Comparison of ENCODE assay signal across 9 cellular contexts in the genomic region with DNA sequence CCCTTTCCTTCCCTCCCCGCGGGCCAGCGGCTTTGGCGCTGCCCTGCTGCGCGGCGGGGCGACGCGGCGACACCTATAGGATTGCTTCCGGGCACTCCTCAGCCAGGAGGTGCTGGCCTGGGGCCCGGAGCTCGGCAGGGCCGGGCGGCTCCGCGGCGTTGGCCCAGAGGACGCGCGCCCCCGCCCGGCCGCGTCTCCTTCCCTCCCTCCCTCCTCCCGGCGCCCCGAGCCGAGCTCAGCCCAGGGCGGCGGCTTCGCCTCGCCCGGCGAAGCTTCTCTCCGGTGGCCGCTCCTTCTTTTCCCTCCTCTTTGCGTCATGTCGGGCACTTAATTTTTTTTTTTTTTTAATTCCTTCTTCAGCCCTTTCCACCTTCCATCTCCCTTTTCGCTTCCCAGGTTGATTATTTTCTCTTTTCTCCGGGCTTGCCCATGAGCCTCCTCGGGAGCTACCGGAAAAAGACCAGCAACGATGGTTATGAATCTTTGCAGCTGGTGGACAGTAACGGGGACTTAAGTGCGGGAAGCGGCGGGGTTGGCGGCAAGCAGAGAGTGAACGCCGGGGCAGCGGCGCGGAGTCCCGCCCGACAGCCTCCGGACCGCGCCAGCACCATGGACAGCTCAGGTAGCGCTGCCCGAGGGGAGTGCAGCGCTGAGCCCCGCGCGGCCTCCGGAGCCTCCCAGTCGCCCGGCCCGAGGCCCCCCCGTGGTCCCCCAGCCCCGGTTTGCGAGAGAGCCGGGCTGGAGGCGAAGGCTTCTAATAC. TPM values are rescaled to one million over a fixed set of nuclear protein-coding genes. Genes with fewer than 3 reads are reported as not detected.
A peak's percentile ranks its signal among the peaks of the same experiment; 100 is the strongest.
DNase-seq lines count a peak whose midpoint lies in the region; ATAC-seq and TF ChIP-seq lines count a peak whose summit lies in the region.
"Had no signal": no experiment of that assay in that cellular context is flagged by ENCODE, and none has a peak within 500 bp of the region (broad histone marks: within the 10 kb centered on the region; RNA-seq: fewer than 3 reads in every experiment).

Gene DNAJC6, plus strand, starts transcription at position 227 of the 761 bp plus-strand sequence. Its CDS starts 203 bp downstream, at position 430.

- H3K4me3 ChIP-seq in breast epithelium, result peak within 1 kb of the TSS; percentile 29 to 64 (median 53)
- peak within 1 kb of the TSS; percentile 61 for H3K4me3 ChIP-seq in iPS-18a (ENCODE audit: low read length)
- peak within 1 kb of the TSS; percentile 29 to 54 (median 44) for H3K4me3 ChIP-seq in gastrocnemius medialis

- peak within 1 kb of the TSS; percentile 71 for H3K27ac ChIP-seq in 22Rv1
- peak within 1 kb of the TSS; percentile 89 for H3K27ac ChIP-seq in VCaP
- no peak within 1 kb of the TSS for H3K27ac ChIP-seq in breast epithelium
- H3K27ac ChIP-seq in iPS-18a (ENCODE audit: low read length), result no peak within 1 kb of the TSS
- H3K27ac ChIP-seq in gastrocnemius medialis, result no peak within 1 kb of the TSS

- peak within 1 kb of the TSS; percentile 31 for H3K9ac ChIP-seq in iPS-18a (ENCODE audit: low read length)

- H3K4me1 ChIP-seq in breast epithelium (no peaks in the 10 kb centered on the region), iPS-18a (ENCODE audit: control insufficient read depth, low read depth, low read length) (peaks cover 8% of the 10 kb centered on the region), gastrocnemius medialis (peaks cover 0 to 9% of the 10 kb centered on the region in 2 donors)

- TF ChIP-seq POLR2A in breast epithelium (IDR thresholded peaks at IDR 0.05), result no peak
- no peak for TF ChIP-seq POLR2A in gastrocnemius medialis (IDR thresholded peaks at IDR 0.05)

- peak; percentile 63 for ATAC-seq in GM19395 (IDR thresholded peaks at IDR 0.05; ENCODE audit: unreplicated experiment)
- ATAC-seq in gastrocnemius medialis, result peak; percentile 47 to 51
- no peak for ATAC-seq in HG02763 (IDR thresholded peaks at IDR 0.05; ENCODE audit: unreplicated experiment)

- no peaks in the 10 kb centered on the region for H3K27me3 ChIP-seq in breast epithelium
- peaks cover 25% of the 10 kb centered on the region for H3K27me3 ChIP-seq in iPS-18a (ENCODE audit: control insufficient read depth, insufficient read depth, low read length)
- peaks cover 32 to 53% (median 43%) of the 10 kb centered on the region in 3 donors for H3K27me3 ChIP-seq in gastrocnemius medialis

- DNase-seq in NCI-H187 treated with DMSO at 0.1 percent for 48 hours (lab: John Stamatoyannopoulos, UW), result peak; percentile 27
- DNase-seq in breast epithelium (ENCODE audit: low spot score in 2 of 2), result peak in 1 of 2 donors; percentile 59
- DNase-seq in gastrocnemius medialis, result peak; percentile 5 to 14
- DNase-seq: DND-41 had no signal

- no peaks in the 10 kb centered on the region for H3K36me3 ChIP-seq in breast epithelium
- H3K36me3 ChIP-seq in iPS-18a (ENCODE audit: control insufficient read depth, low read depth, low read length), result no peaks in the 10 kb centered on the region
- H3K36me3 ChIP-seq in gastrocnemius medialis, result no peaks in the 10 kb centered on the region

- intact Hi-C loops in breast epithelium (cut with DNase I; ENCODE audit: low total_unique reads) (no loop called here), gastrocnemius medialis (cut with DNase I; ENCODE audit: low total_unique reads) (no loop called here)

- TF ChIP-seq CTCF in 22Rv1 (IDR thresholded peaks at IDR 0.05) (0 out of 2 replicates have a peak, but pooled peaks have one; percentile 5), VCaP (conservative IDR thresholded peaks at IDR 0.05) (no peak), breast epithelium (IDR thresholded peaks at IDR 0.05) (no peak), gastrocnemius medialis (IDR thresholded peaks at IDR 0.05 in 4 of 5, conservative IDR thresholded peaks at IDR 0.05 in 1 of 5) (no peak)

- H3K9me3 ChIP-seq in breast epithelium (no peaks in the 10 kb centered on the region), iPS-18a (ENCODE audit: control insufficient read depth, low read depth, low read length) (no peaks in the 10 kb centered on the region), gastrocnemius medialis (no peaks in the 10 kb centered on the region)

- in situ Hi-C loops in gastrocnemius medialis (cut with MboI; ENCODE audit: low sequenced_read_pairs in 4 of 4), result no loop called here

RNA-seq across cellular contexts. Expression of gene DNAJC6, which starts in this region (rescaled TPM):
- total RNA-seq in breast epithelium, result 1 to 10 TPM in 2 of 3 donors, under 1 TPM in 1; 0.96 to 6.2 (median 4.2) TPM
- under 1 TPM in 3 of 4 donors, not detected in 1; 0.10 to 0.75 (median 0.36) TPM for total RNA-seq in gastrocnemius medialis

Comparison
In these comparisons a context has a peak if more than half of its experiments do, and no peak if none do; other contexts are left out.
1. Peak in DNase-seq, ATAC-seq and H3K4me3 ChIP-seq in gastrocnemius medialis; RNA of the gene not detected or under 1 TPM.
2. H3K27ac ChIP-seq: peak in 22Rv1 (single experiment) and VCaP (single experiment); none in breast epithelium (0 of 2), iPS-18a (single experiment) and gastrocnemius medialis (0 of 4).
3. Peak in every context shown above with its lines, with median percentiles within 50 percentile points of each other: H3K4me3 ChIP-seq.